3 cellular contexts compared by ENCODE assay signal in the genomic region with DNA sequence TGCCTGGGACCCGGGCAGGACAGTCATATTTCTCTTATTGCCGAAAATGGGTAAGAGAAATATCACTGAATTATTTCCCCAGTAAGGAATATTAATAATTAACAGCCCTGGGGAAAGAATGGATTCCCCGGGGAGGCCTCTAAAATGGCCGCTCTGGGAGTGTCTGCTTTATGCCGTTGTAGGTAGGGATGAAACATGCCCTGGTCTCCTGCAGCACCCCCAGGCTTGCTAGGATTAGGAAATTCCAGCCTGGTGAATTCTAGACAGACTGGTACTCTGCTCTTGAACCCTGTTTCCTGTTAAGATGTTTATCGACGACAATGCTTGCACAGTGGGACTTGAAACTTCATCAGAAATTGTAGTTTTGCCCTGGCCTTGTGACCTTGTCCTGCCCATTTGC. TPM values are rescaled to one million over a fixed set of nuclear protein-coding genes. Genes with fewer than 3 reads are reported as not detected.
"Had no signal": no experiment of that assay in that cellular context is flagged by ENCODE, and none has a peak within 500 bp of the region (broad histone marks: within the 10 kb centered on the region; RNA-seq: fewer than 3 reads in every experiment).

No MANE protein-coding gene starts in this region.

RNA-seq across cellular contexts. Expression of gene RGS18, which starts 6.7 kb away (rescaled TPM):
- total RNA-seq: osteocyte, smooth muscle cell had no signal
- polyA plus RNA-seq: neural cell, smooth muscle cell had no signal
